Comparison of ENCODE assay signal across 40 cellular contexts in the genomic region with DNA sequence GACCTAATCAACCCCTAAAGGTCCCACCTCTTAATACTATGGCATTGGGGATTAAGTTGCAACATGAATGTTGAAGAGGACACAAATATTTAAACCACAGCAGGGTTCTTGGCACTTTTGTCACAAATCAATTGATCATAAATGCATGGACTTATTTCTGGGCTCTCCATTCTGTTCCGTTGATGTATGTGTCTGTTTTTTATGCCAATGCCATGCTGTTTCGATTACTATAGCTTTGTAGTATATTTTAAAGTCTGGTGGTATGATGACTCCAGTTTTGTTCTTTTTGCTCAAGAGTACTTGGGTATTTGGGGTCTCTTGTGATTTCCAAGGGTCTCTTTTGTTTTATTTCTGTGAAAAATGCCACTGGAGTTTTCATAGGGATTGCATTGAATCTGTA. TPM values are rescaled to one million over a fixed set of nuclear protein-coding genes. Genes with fewer than 3 reads are reported as not detected.
"Had no signal": no experiment of that assay in that cellular context is flagged by ENCODE, and none has a peak within 500 bp of the region (broad histone marks: within the 10 kb centered on the region; RNA-seq: fewer than 3 reads in every experiment).

No MANE protein-coding gene starts in this region.

- DNase-seq: MG63, MM.1S, MV-4-11, NCI-H1048, NCI-H1092, NCI-H1092 treated with DMSO at 0.1 percent for 48 hours, NCI-H1105, NCI-H1105 treated with DMSO at 0.1 percent for 48 hours, NCI-H1417, NCI-H1417 treated with DMSO at 0.1 percent for 48 hours, NCI-H1436, NCI-H1436 treated with DMSO at 0.1 percent for 48 hours, NCI-H146, NCI-H1694, NCI-H1694 treated with DMSO at 0.1 percent for 48 hours, NCI-H187, NCI-H187 treated with DMSO at 0.1 percent for 48 hours, NCI-H1930, NCI-H2029, NCI-H2029 treated with DMSO at 0.1 percent for 48 hours, NCI-H2081, NCI-H2081 treated with DMSO at 0.1 percent for 48 hours, NCI-H2107, NCI-H2171, NCI-H2171 treated with DMSO at 0.1 percent for 48 hours, NCI-H2227 treated with DMSO at 0.1 percent for 48 hours, NCI-H226, NCI-H345, NCI-H446, NCI-H446 treated with DMSO at 0.1 percent for 48 hours, NCI-H510A, NCI-H510A treated with DMSO at 0.1 percent for 48 hours, NCI-H524, NCI-H524 treated with DMSO at 0.1 percent for 48 hours, NCI-H526, NCI-H526 treated with DMSO at 0.1 percent for 48 hours, NCI-H69 had no signal

- H3K36me3 ChIP-seq: MG63 had no signal

- H3K4me3 ChIP-seq: MG63 had no signal

RNA-seq across cellular contexts. Expression of gene PLA2G2A, which starts 34.7 kb away (rescaled TPM):
- total RNA-seq: M059J, MCF 10A, NCI-H460 had no signal

RNA-seq across cellular contexts. Expression of gene PLA2G5, which starts 55.8 kb away (rescaled TPM):
- total RNA-seq: MCF 10A, NCI-H460 had no signal
